ENCODE assay signal across 8 cellular contexts in genomic region chr13:41905600-41906254, GRCh38. TPM values are rescaled to one million over a fixed set of nuclear protein-coding genes. Genes with fewer than 3 reads are reported as not detected.
A peak's percentile ranks its signal among the peaks of the same experiment; 100 is the strongest.
DNase-seq lines count a peak whose midpoint lies in the region; ATAC-seq and TF ChIP-seq lines count a peak whose summit lies in the region.

No MANE protein-coding gene starts in this region.

- no peak for DNase-seq in activated CD8-positive, alpha-beta memory T cell treated with anti-CD3 and anti-CD28 coated beads, Interleukin-2, amount 10 ng/mL, durations not matched to agents 7 days and 5 days
- DNase-seq in activated CD8-positive, alpha-beta memory T cell treated with anti-CD3 and anti-CD28 coated beads for 24 hours: no peak
- peak; percentile 34 for DNase-seq in HCT116 (ENCODE audit: low read depth, low spot score)
- DNase-seq in M059J (ENCODE audit: low read depth): peak; percentile 49
- peak; percentile 54 for DNase-seq in kidney glomerular epithelial cell (lab: John Stamatoyannopoulos, UW)
- DNase-seq in MG63: no peak
- DNase-seq in OCI-M2 (lab: John Stamatoyannopoulos, UW; ENCODE audit: unreplicated experiment): no peak

- H3K4me2 ChIP-seq in HCT116 (ENCODE audit: low read length): no peak overlapping the region

- CTCF ChIA-PET in activated CD8-positive, alpha-beta memory T cell treated with anti-CD3 and anti-CD28 coated beads, Interleukin-2, amount 10 ng/mL, durations not matched to agents 7 days and 5 days (lab: Charles Lee): interaction anchor here (1.0 to 1.4 kb wide), 2 partner anchors 142 to 198 kb away, joined by 3 read pairs; no protein-coding TSS in a partner anchor
- CTCF ChIA-PET in HCT116 (lab: Charles Lee): no interaction called here

- H3K79me2 ChIP-seq in HCT116 (ENCODE audit: insufficient read depth, low read length): no peaks in the 10 kb centered on the region

- no peak overlapping the region for H3K27ac Mint-ChIP-seq in activated CD8-positive, alpha-beta memory T cell treated with anti-CD3 and anti-CD28 coated beads, Interleukin-2, amount 10 ng/mL, durations not matched to agents 7 days and 5 days
- no peak overlapping the region for H3K27ac Mint-ChIP-seq in activated T-helper 17 cell treated with anti-CD3 and anti-CD28 coated beads, Interleukin-2, amount 50 U/mL, for 72 hours

- no peak overlapping the region for H3K27ac ChIP-seq in HCT116 (ENCODE audit: low read depth, low read length)

- no peaks in the 10 kb centered on the region for H3K27me3 Mint-ChIP-seq in activated CD8-positive, alpha-beta memory T cell treated with anti-CD3 and anti-CD28 coated beads, Interleukin-2, amount 10 ng/mL, durations not matched to agents 7 days and 5 days
- H3K27me3 Mint-ChIP-seq in activated T-helper 17 cell treated with anti-CD3 and anti-CD28 coated beads, Interleukin-2, amount 50 U/mL, for 72 hours: no peaks in the 10 kb centered on the region

- H3K4me1 Mint-ChIP-seq in activated CD8-positive, alpha-beta memory T cell treated with anti-CD3 and anti-CD28 coated beads, Interleukin-2, amount 10 ng/mL, durations not matched to agents 7 days and 5 days: peaks cover 3% of the 10 kb centered on the region
- H3K4me1 Mint-ChIP-seq in activated T-helper 17 cell treated with anti-CD3 and anti-CD28 coated beads, Interleukin-2, amount 50 U/mL, for 72 hours: peaks cover 5% of the 10 kb centered on the region

- intact Hi-C loops in HCT116 (cut with micrococcal nuclease): loop anchor here (2.0 to 5.0 kb wide), 2 partner anchors 142 to 201 kb away; partner anchors contain the start of gene DGKH

- TF ChIP-seq RAD21 in HCT116 (IDR thresholded peaks at IDR 0.05; ENCODE audit: low read depth): peak; percentile 41; the same call in 1 of the 2 replicates

- H3K4me3 Mint-ChIP-seq in activated CD8-positive, alpha-beta memory T cell treated with anti-CD3 and anti-CD28 coated beads, Interleukin-2, amount 10 ng/mL, durations not matched to agents 7 days and 5 days: no peak overlapping the region
- H3K4me3 Mint-ChIP-seq in activated T-helper 17 cell treated with anti-CD3 and anti-CD28 coated beads, Interleukin-2, amount 50 U/mL, for 72 hours: no peak overlapping the region

- H3K27me3 ChIP-seq in HCT116 (ENCODE audit: insufficient read depth, low read length) (no peaks in the 10 kb centered on the region), MG63 (no peaks in the 10 kb centered on the region)

- H3K9me3 ChIP-seq in HCT116 (ENCODE audit: control insufficient read depth in 1 of 2, insufficient read depth in 1 of 2, low read depth in 1 of 2, low read length in 2 of 2) (no peaks in the 10 kb centered on the region), MG63 (no peaks in the 10 kb centered on the region)

- RAD21 ChIA-PET in HCT116 (lab: Charles Lee; ENCODE audit: low non-redundant PET in 1 of 2, low total read pairs in 2 of 2, uncharacterized antibody in 2 of 2, unreplicated experiment in 2 of 2): no interaction called here

- no TSS peak for BruUV-seq in HCT116 (replicated peaks; lab: Mats Ljungman, UMichigan)

- TF ChIP-seq CTCF in HCT116 (IDR thresholded peaks at IDR 0.05 in 2 of 3, conservative IDR thresholded peaks at IDR 0.05 in 1 of 3; ENCODE audit: borderline replicate concordance in 1 of 3, insufficient read depth in 1 of 3, low read depth in 2 of 3, low read length in 2 of 3): peak; percentile 12 to 69 (median 63); a peak in 5 of 6 replicates

- H4K20me1 ChIP-seq in HCT116 (ENCODE audit: insufficient read depth): no peaks in the 10 kb centered on the region

- TF ChIP-seq POLR2A in HCT116 (IDR thresholded peaks at IDR 0.05; ENCODE audit: borderline replicate concordance, extremely low read depth, insufficient read depth, insufficient read length): no peak

- no peak overlapping the region for H3K9ac ChIP-seq in HCT116 (ENCODE audit: low read length)

- H3K9me2 ChIP-seq in HCT116 (ENCODE audit: insufficient read depth): no peaks in the 10 kb centered on the region

- H3K4me3 ChIP-seq in HCT116 (replicated peaks in 1 of 2; ENCODE audit: low read depth in 1 of 2, low read length in 2 of 2) (no peak overlapping the region), MG63 (no peak overlapping the region)

- H3K9me3 Mint-ChIP-seq in activated CD8-positive, alpha-beta memory T cell treated with anti-CD3 and anti-CD28 coated beads, Interleukin-2, amount 10 ng/mL, durations not matched to agents 7 days and 5 days (ENCODE audit: low read depth): no peaks in the 10 kb centered on the region
- H3K9me3 Mint-ChIP-seq in activated T-helper 17 cell treated with anti-CD3 and anti-CD28 coated beads, Interleukin-2, amount 50 U/mL, for 72 hours: no peaks in the 10 kb centered on the region

- H2AFZ ChIP-seq in HCT116 (ENCODE audit: low read depth, low read length, poor library complexity, severe bottlenecking): no peak overlapping the region

- ATAC-seq in activated CD8-positive, alpha-beta memory T cell treated with anti-CD3 and anti-CD28 coated beads, Interleukin-2, amount 10 ng/mL, durations not matched to agents 7 days and 5 days: peak; percentile 94
- ATAC-seq in HCT116: peak; percentile 97
- peak; percentile 82 for ATAC-seq in activated T-helper 17 cell treated with anti-CD3 and anti-CD28 coated beads, Interleukin-2, amount 50 U/mL, for 72 hours (replicated peaks)

- peaks cover 0 to 8% of the 10 kb centered on the region in 2 experiments; a peak in 2 of 4 replicates for H3K4me1 ChIP-seq in HCT116 (ENCODE audit: control insufficient read depth in 1 of 2, insufficient read depth in 2 of 2, low read length in 2 of 2)

- peaks cover 0 to 4% of the 10 kb centered on the region in 2 experiments; a peak in 1 of 4 replicates for H3K36me3 ChIP-seq in HCT116 (ENCODE audit: control insufficient read depth in 1 of 2, insufficient read depth in 2 of 2, low read length in 2 of 2)
- no peaks in the 10 kb centered on the region for H3K36me3 ChIP-seq in MG63

- peaks cover 14% of the 10 kb centered on the region for H3K36me3 Mint-ChIP-seq in activated CD8-positive, alpha-beta memory T cell treated with anti-CD3 and anti-CD28 coated beads, Interleukin-2, amount 10 ng/mL, durations not matched to agents 7 days and 5 days
- peaks cover 48% of the 10 kb centered on the region for H3K36me3 Mint-ChIP-seq in activated T-helper 17 cell treated with anti-CD3 and anti-CD28 coated beads, Interleukin-2, amount 50 U/mL, for 72 hours (ENCODE audit: low read depth)

- POLR2A ChIA-PET in HCT116 (lab: Charles Lee): no interaction called here

TF ChIP-seq in HCT116, 20 proteins besides CTCF, POLR2A, EP300 and RAD21:
- TF ChIP-seq ZNF274 (IDR thresholded peaks at IDR 0.05; ENCODE audit: low read depth, low read length): no peak
- no peak for TF ChIP-seq EZH2phosphoT487 (IDR thresholded peaks at IDR 0.05; ENCODE audit: borderline replicate concordance)
- TF ChIP-seq ELF1 (IDR thresholded peaks at IDR 0.05; ENCODE audit: borderline replicate concordance, low read depth): no peak
- TF ChIP-seq TCF7L2 (IDR thresholded peaks at IDR 0.05; ENCODE audit: borderline replicate concordance, extremely low read depth, insufficient read depth, insufficient read length): no peak
- TF ChIP-seq POLR2AphosphoS5 (IDR thresholded peaks at IDR 0.05; ENCODE audit: low read depth, low read length): no peak
- TF ChIP-seq EZH2 (IDR thresholded peaks at IDR 0.05): no peak
- no peak for TF ChIP-seq FOSL1 (IDR thresholded peaks at IDR 0.05; ENCODE audit: low read depth)
- TF ChIP-seq CEBPB (IDR thresholded peaks at IDR 0.05; ENCODE audit: low read depth): no peak
- TF ChIP-seq REST (IDR thresholded peaks at IDR 0.05; ENCODE audit: low read depth): no peak
- TF ChIP-seq ZFX (IDR thresholded peaks at IDR 0.05): no peak
- TF ChIP-seq JUND (IDR thresholded peaks at IDR 0.05): no peak
TF ChIP-seq in HCT116: peak in this region for 0.

RNA-seq across cellular contexts. Expression of gene VWA8, which starts 55.2 kb away (rescaled TPM):
- total RNA-seq in activated CD8-positive, alpha-beta memory T cell treated with anti-CD3 and anti-CD28 coated beads, Interleukin-2, amount 10 ng/mL, durations not matched to agents 7 days and 5 days: 10 to 100 TPM; 14.9 to 17.4 TPM
- total RNA-seq in HCT116 (2021; ENCODE audit: unreplicated experiment): 22.6 TPM
- 4.7 and 7.0 TPM in 2 replicates for polyA plus RNA-seq in HCT116 (2012)
- total RNA-seq in M059J (2014; rRNA removed; shearing (Covaris generic)): 5.2 and 10.4 TPM in 2 replicates
- 10 to 100 TPM in 1 of 2 donors, 1 to 10 TPM in 1; 7.4 to 11.2 TPM for total RNA-seq in activated T-helper 17 cell treated with anti-CD3 and anti-CD28 coated beads, Interleukin-2, amount 50 U/mL, for 72 hours
- 10.5 and 18.8 TPM in 2 replicates for total RNA-seq in MG63 (2014; rRNA removed; shearing (Covaris generic); ENCODE audit: low replicate concordance)

Comparison
In these comparisons a context has a peak if more than half of its experiments do, and no peak if none do; other contexts are left out.
1. DNase-seq: peak in HCT116 (single experiment), M059J (single experiment) and kidney glomerular epithelial cell (single experiment); none in activated CD8-positive, alpha-beta memory T cell treated with anti-CD3 and anti-CD28 coated beads, Interleukin-2, amount 10 ng/mL, durations not matched to agents 7 days and 5 days (single experiment), activated CD8-positive, alpha-beta memory T cell treated with anti-CD3 and anti-CD28 coated beads for 24 hours (single experiment), MG63 (single experiment) and OCI-M2 (single experiment).
2. Peak in every context shown above with its lines, with median percentiles within 50 percentile points of each other: ATAC-seq.